ENCODE assay signal across 12 cellular contexts in the genomic region with DNA sequence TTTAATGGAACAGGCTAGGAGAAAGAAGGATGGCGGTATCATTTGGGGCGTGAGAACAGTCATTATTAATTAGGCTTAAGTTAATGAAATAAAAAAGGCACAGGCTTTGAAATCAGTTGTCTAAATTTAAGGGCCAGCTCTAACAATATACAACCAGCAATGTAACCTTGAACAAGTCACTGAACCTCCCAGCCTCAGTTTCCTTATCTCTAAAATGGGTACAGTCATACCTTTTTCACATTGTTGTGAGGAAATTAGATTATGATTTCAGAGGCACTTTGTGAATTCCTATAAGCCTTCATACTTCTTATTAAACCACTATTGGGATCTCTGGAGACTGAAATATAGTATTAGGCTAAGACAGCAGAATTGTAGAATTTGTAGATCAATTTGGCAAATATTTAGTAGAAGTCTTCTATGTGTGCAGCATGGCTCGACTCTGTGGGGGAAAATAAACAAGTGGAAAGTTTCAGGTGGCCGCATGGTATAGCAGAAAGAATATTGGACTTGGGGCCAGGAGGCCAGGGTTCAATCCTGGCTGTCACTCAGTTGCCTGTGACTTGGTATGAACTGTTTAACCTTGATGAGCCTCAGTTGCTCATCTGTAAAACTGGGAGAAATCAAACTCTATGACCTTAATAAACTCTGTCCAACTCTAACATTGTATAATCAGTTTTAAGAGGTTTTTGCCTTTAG.
A peak's percentile ranks its signal among the peaks of the same experiment; 100 is the strongest.
DNase-seq lines count a peak whose midpoint lies in the region; ATAC-seq and TF ChIP-seq lines count a peak whose summit lies in the region.
"Had no signal": no experiment of that assay in that cellular context is flagged by ENCODE, and none has a peak within 500 bp of the region (broad histone marks: within the 10 kb centered on the region; RNA-seq: fewer than 3 reads in every experiment).

No MANE protein-coding gene starts in this region.

- no peaks in the 10 kb centered on the region for H3K9me3 Mint-ChIP-seq in activated naive CD4-positive, alpha-beta T cell treated with anti-CD3 and anti-CD28 coated beads, Interleukin-2, amount 50 U/mL, for 24 hours
- no peaks in the 10 kb centered on the region for H3K9me3 Mint-ChIP-seq in activated naive CD8-positive, alpha-beta T cell treated with anti-CD3 and anti-CD28 coated beads, Interleukin-2, amount 10 ng/mL, durations not matched to agents 7 days and 5 days
- H3K9me3 Mint-ChIP-seq in memory B cell = no peaks in the 10 kb centered on the region

- peaks cover 15% of the 10 kb centered on the region for H3K36me3 Mint-ChIP-seq in activated naive CD4-positive, alpha-beta T cell treated with anti-CD3 and anti-CD28 coated beads, Interleukin-2, amount 50 U/mL, for 24 hours
- H3K36me3 Mint-ChIP-seq in activated naive CD8-positive, alpha-beta T cell treated with anti-CD3 and anti-CD28 coated beads, Interleukin-2, amount 10 ng/mL, durations not matched to agents 7 days and 5 days = peaks cover 26% of the 10 kb centered on the region
- peaks cover 7% of the 10 kb centered on the region for H3K36me3 Mint-ChIP-seq in memory B cell

- TF ChIP-seq POLR2A in transverse colon (IDR thresholded peaks at IDR 0.05) = no peak

- no peak for TF ChIP-seq CTCF in transverse colon (IDR thresholded peaks at IDR 0.05)

- peaks cover 82% of the 10 kb centered on the region for H3K4me1 Mint-ChIP-seq in activated naive CD4-positive, alpha-beta T cell treated with anti-CD3 and anti-CD28 coated beads, Interleukin-2, amount 50 U/mL, for 24 hours
- peaks cover 42% of the 10 kb centered on the region for H3K4me1 Mint-ChIP-seq in activated naive CD8-positive, alpha-beta T cell treated with anti-CD3 and anti-CD28 coated beads, Interleukin-2, amount 10 ng/mL, durations not matched to agents 7 days and 5 days
- peaks cover 56% of the 10 kb centered on the region for H3K4me1 Mint-ChIP-seq in memory B cell

- H3K4me1 ChIP-seq in transverse colon = peaks cover 44 to 88% (median 70%) of the 10 kb centered on the region in 4 donors

- WGBS in transverse colon (ENCODE audit: low coverage in 1 of 2), 2 donors = 81 to 100% methylated on average over 1 to 4 of the region's 4 CpGs

- H3K36me3 ChIP-seq in transverse colon = no peaks in the 10 kb centered on the region

- H3K27ac Mint-ChIP-seq in activated naive CD4-positive, alpha-beta T cell treated with anti-CD3 and anti-CD28 coated beads, Interleukin-2, amount 50 U/mL, for 24 hours = peak overlapping the region; percentile 94
- H3K27ac Mint-ChIP-seq in activated naive CD8-positive, alpha-beta T cell treated with anti-CD3 and anti-CD28 coated beads, Interleukin-2, amount 10 ng/mL, durations not matched to agents 7 days and 5 days = peak overlapping the region; percentile 87
- H3K27ac Mint-ChIP-seq in memory B cell = peak overlapping the region; percentile 95

- in situ Hi-C loops in transverse colon (cut with MboI; ENCODE audit: low pct_ligation_motif_present in 1 of 4, low pct_unique_long_range_greater_than_20kb in 1 of 4, low sequenced_read_pairs in 3 of 4) = no loop called here

- no peak for TF ChIP-seq EP300 in transverse colon (IDR thresholded peaks at IDR 0.05; ENCODE audit: low read depth)

- no peak for ATAC-seq in activated naive CD8-positive, alpha-beta T cell treated with anti-CD3 and anti-CD28 coated beads, Interleukin-2, amount 10 ng/mL, durations not matched to agents 7 days and 5 days (ENCODE audit: low read depth)
- no peak for ATAC-seq in memory B cell (ENCODE audit: low read depth)

- DNase-seq in activated naive CD4-positive, alpha-beta T cell (lab: John Stamatoyannopoulos, UW) = no peak
- no peak for DNase-seq in activated naive CD8-positive, alpha-beta T cell treated with anti-CD3 and anti-CD28 coated beads, Interleukin-2, amount 10 ng/mL, durations not matched to agents 7 days and 5 days
- no peak for DNase-seq in memory B cell (ENCODE audit: low spot score in 2 of 2)
- no peak for DNase-seq in transverse colon
- DNase-seq in NCI-H2227 treated with DMSO at 0.1 percent for 48 hours (lab: John Stamatoyannopoulos, UW) = no peak
- no peak for DNase-seq in NCI-H2171 (lab: John Stamatoyannopoulos, UW)
- no peak for DNase-seq in NCI-H1436 treated with DMSO at 0.1 percent for 48 hours (lab: John Stamatoyannopoulos, UW)
- DNase-seq: activated CD4-positive, alpha-beta T cell treated with anti-CD3 and anti-CD28 coated beads, Interleukin-2, amount 50 U/mL, for 48 hours; cortex of kidney; NCI-H2081; SHP77 had no signal

- peak overlapping the region; percentile 76 for H3K4me3 Mint-ChIP-seq in activated naive CD4-positive, alpha-beta T cell treated with anti-CD3 and anti-CD28 coated beads, Interleukin-2, amount 50 U/mL, for 24 hours
- peak overlapping the region; percentile 76 for H3K4me3 Mint-ChIP-seq in activated naive CD8-positive, alpha-beta T cell treated with anti-CD3 and anti-CD28 coated beads, Interleukin-2, amount 10 ng/mL, durations not matched to agents 7 days and 5 days
- H3K4me3 Mint-ChIP-seq in memory B cell = peak overlapping the region; percentile 82

- H3K27me3 Mint-ChIP-seq in activated naive CD4-positive, alpha-beta T cell treated with anti-CD3 and anti-CD28 coated beads, Interleukin-2, amount 50 U/mL, for 24 hours = no peaks in the 10 kb centered on the region
- no peaks in the 10 kb centered on the region for H3K27me3 Mint-ChIP-seq in activated naive CD8-positive, alpha-beta T cell treated with anti-CD3 and anti-CD28 coated beads, Interleukin-2, amount 10 ng/mL, durations not matched to agents 7 days and 5 days
- no peaks in the 10 kb centered on the region for H3K27me3 Mint-ChIP-seq in memory B cell

- intact Hi-C loops in transverse colon (cut with DNase I; ENCODE audit: low total_unique reads) = no loop called here

- POLR2A ChIA-PET in activated naive CD8-positive, alpha-beta T cell treated with anti-CD3 and anti-CD28 coated beads, Interleukin-2, amount 10 ng/mL, durations not matched to agents 7 days and 5 days (lab: Charles Lee) = interaction anchor here (1.2 kb wide), 1 partner anchor 118 kb away, joined by 4 read pairs; the partner anchor contains the start of gene ETV6

- H3K27me3 ChIP-seq in transverse colon = no peaks in the 10 kb centered on the region

- peak overlapping the region; percentile 80 to 83 (median 80) for H3K27ac ChIP-seq in transverse colon

- H3K9me3 ChIP-seq in transverse colon = no peaks in the 10 kb centered on the region

- no peak overlapping the region for H3K4me3 ChIP-seq in transverse colon
